In the genomic region with DNA sequence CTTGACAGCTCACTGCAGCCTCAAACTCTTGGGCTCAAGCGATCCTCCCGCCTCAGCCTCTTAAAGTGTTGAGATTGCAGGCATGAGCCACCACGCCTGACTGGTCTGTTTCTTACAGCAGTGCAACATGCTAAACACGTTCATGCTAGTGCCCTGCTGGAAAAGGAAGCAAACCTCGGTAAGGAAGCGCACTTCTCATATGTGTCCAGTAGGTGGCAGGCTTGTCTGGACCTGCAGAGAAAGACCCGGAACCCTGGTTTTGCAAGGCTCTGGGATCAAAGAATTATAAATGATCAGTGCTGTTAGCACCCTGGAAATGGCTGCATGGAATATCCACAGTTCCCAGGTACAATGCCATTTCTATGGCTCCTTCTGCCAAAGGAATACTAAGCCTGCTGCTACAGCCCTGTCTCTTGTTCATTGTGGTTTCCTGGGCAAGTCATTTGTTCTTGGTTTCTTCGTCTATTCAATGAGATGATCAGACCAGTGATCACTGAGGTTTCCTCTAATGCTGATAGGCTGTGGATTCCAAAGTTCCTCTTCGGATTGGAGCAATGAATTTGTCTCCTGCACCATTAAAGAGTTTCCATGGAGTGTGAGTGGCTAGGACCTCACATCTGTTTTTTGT, we compare ENCODE assay signal across 8 cellular contexts. TPM values are rescaled to one million over a fixed set of nuclear protein-coding genes. Genes with fewer than 3 reads are reported as not detected.
DNase-seq lines count a peak whose midpoint lies in the region; ATAC-seq and TF ChIP-seq lines count a peak whose summit lies in the region.

No MANE protein-coding gene starts in this region.

- peak overlapping the region in 2 of 59 donors; percentile 3 to 24 for H3K4me3 ChIP-seq in dorsolateral prefrontal cortex

- peak; percentile 70 to 96 (median 91) for TF ChIP-seq CTCF in dorsolateral prefrontal cortex (IDR thresholded peaks at IDR 0.05 in 54 of 56, conservative IDR thresholded peaks at IDR 0.05 in 2 of 56; ENCODE audit: low read depth in 1 of 56, partially characterized antibody in 56 of 56)

- peak; percentile 53 for ATAC-seq in HG03439 (IDR thresholded peaks at IDR 0.05; ENCODE audit: unreplicated experiment)
- peak; percentile 78 for ATAC-seq in stimulated activated naive CD8-positive, alpha-beta T cell treated with anti-CD3 and anti-CD28 coated beads, Interleukin-15, Interleukin-2, amounts not matched to agents 100 U/mL and 50 U/mL, for 24 hours
- ATAC-seq in GM18873 (IDR thresholded peaks at IDR 0.05; ENCODE audit: low FRiP score, unreplicated experiment): no peak

- H3K27me3 ChIP-seq in dorsolateral prefrontal cortex: no peaks in the 10 kb centered on the region

- H3K27ac ChIP-seq in dorsolateral prefrontal cortex: peak overlapping the region in 9 of 59 donors; percentile 3 to 61 (median 36)

- DNase-seq in Daoy (ENCODE audit: low read depth) (peak; percentile 73), NCI-H774 (lab: John Stamatoyannopoulos, UW) (peak; percentile 87), dorsolateral prefrontal cortex (peak in 9 of 10 donors; percentile 35 to 77 (median 67)), lung microvascular endothelial cell (ENCODE audit: low read depth in 2 of 2) (peak; percentile 72 to 81)
- peak; percentile 92 for DNase-seq in activated CD4-positive, alpha-beta T cell treated with anti-CD3 and anti-CD28 coated beads, Interleukin-2, amount 10 ng/mL, durations not matched to agents 24 days and 14 days
- peak; percentile 65 for DNase-seq in stimulated activated naive CD8-positive, alpha-beta T cell treated with anti-CD3 and anti-CD28 coated beads, Interleukin-15, Interleukin-2, amounts not matched to agents 100 U/mL and 50 U/mL, for 24 hours

- H3K27ac Mint-ChIP-seq in activated CD4-positive, alpha-beta T cell treated with anti-CD3 and anti-CD28 coated beads, Interleukin-2, amount 10 ng/mL, durations not matched to agents 24 days and 14 days: peak overlapping the region; percentile 52

- H3K27me3 Mint-ChIP-seq in activated CD4-positive, alpha-beta T cell treated with anti-CD3 and anti-CD28 coated beads, Interleukin-2, amount 10 ng/mL, durations not matched to agents 24 days and 14 days: peaks cover 11% of the 10 kb centered on the region

- intact Hi-C loops in activated CD4-positive, alpha-beta T cell treated with anti-CD3 and anti-CD28 coated beads, Interleukin-2, amount 10 ng/mL, durations not matched to agents 24 days and 14 days (cut with micrococcal nuclease): loop anchor here (2.0 to 5.0 kb wide), 2 partner anchors 16 to 297 kb away; a partner anchor contains a TSS
- intact Hi-C loops in dorsolateral prefrontal cortex (cut with DNase I): no loop called here

- H3K36me3 Mint-ChIP-seq in activated CD4-positive, alpha-beta T cell treated with anti-CD3 and anti-CD28 coated beads, Interleukin-2, amount 10 ng/mL, durations not matched to agents 24 days and 14 days (ENCODE audit: low read depth): no peaks in the 10 kb centered on the region

- H3K4me1 Mint-ChIP-seq in activated CD4-positive, alpha-beta T cell treated with anti-CD3 and anti-CD28 coated beads, Interleukin-2, amount 10 ng/mL, durations not matched to agents 24 days and 14 days: peaks cover 38% of the 10 kb centered on the region

- no peaks in the 10 kb centered on the region for H3K9me3 Mint-ChIP-seq in activated CD4-positive, alpha-beta T cell treated with anti-CD3 and anti-CD28 coated beads, Interleukin-2, amount 10 ng/mL, durations not matched to agents 24 days and 14 days

- H3K4me3 Mint-ChIP-seq in activated CD4-positive, alpha-beta T cell treated with anti-CD3 and anti-CD28 coated beads, Interleukin-2, amount 10 ng/mL, durations not matched to agents 24 days and 14 days: peak overlapping the region; percentile 59

RNA-seq across cellular contexts. Expression of a gene that starts 15.9 kb away (rescaled TPM):
- total RNA-seq in Daoy (2014; rRNA removed; shearing (Covaris generic)): not detected in 2 replicates
- not detected in 2 replicates for total RNA-seq in activated CD4-positive, alpha-beta T cell treated with anti-CD3 and anti-CD28 coated beads, Interleukin-2, amount 10 ng/mL, durations not matched to agents 24 days and 14 days
- total RNA-seq in dorsolateral prefrontal cortex: not detected
- total RNA-seq in lung microvascular endothelial cell: not detected in 2 replicates

RNA-seq across cellular contexts. Expression of a gene that starts 24.6 kb away (rescaled TPM):
- total RNA-seq in Daoy (2014; rRNA removed; shearing (Covaris generic)): 110 and 117 TPM in 2 replicates
- 78.1 and 82.7 TPM in 2 replicates for total RNA-seq in activated CD4-positive, alpha-beta T cell treated with anti-CD3 and anti-CD28 coated beads, Interleukin-2, amount 10 ng/mL, durations not matched to agents 24 days and 14 days
- total RNA-seq in dorsolateral prefrontal cortex: 1 to 10 TPM in 57 of 120 experiments, under 1 TPM in 63; 0.16 to 4.3 (median 0.91) TPM
- total RNA-seq in lung microvascular endothelial cell: 3.6 and 13.3 TPM in 2 replicates

RNA-seq across cellular contexts. Expression of a gene that starts 40.5 kb away (rescaled TPM):
- total RNA-seq in Daoy (2014; rRNA removed; shearing (Covaris generic)): not detected in 2 replicates
- total RNA-seq in activated CD4-positive, alpha-beta T cell treated with anti-CD3 and anti-CD28 coated beads, Interleukin-2, amount 10 ng/mL, durations not matched to agents 24 days and 14 days: 133 and 137 TPM in 2 replicates
- total RNA-seq in dorsolateral prefrontal cortex (10 to 100 TPM in 97 of 120 experiments, 1 to 10 TPM in 23; 5.2 to 28.0 (median 13.0) TPM), lung microvascular endothelial cell (under 0.01 TPM in 1 of 2 replicates, not detected in the other)

RNA-seq across cellular contexts. Expression of a gene that starts 40.8 kb away (rescaled TPM):
- total RNA-seq in Daoy (2014; rRNA removed; shearing (Covaris generic)): 5.5 and 8.2 TPM in 2 replicates
- total RNA-seq in activated CD4-positive, alpha-beta T cell treated with anti-CD3 and anti-CD28 coated beads, Interleukin-2, amount 10 ng/mL, durations not matched to agents 24 days and 14 days: 4.5 and 5.1 TPM in 2 replicates
- 10 to 100 TPM in 78 of 120 experiments, 1 to 10 TPM in 42; 6.1 to 18.4 (median 11.0) TPM for total RNA-seq in dorsolateral prefrontal cortex
- 1.7 and 3.8 TPM in 2 replicates for total RNA-seq in lung microvascular endothelial cell
